ENCODE assay signal across 8 cellular contexts in the genomic region with DNA sequence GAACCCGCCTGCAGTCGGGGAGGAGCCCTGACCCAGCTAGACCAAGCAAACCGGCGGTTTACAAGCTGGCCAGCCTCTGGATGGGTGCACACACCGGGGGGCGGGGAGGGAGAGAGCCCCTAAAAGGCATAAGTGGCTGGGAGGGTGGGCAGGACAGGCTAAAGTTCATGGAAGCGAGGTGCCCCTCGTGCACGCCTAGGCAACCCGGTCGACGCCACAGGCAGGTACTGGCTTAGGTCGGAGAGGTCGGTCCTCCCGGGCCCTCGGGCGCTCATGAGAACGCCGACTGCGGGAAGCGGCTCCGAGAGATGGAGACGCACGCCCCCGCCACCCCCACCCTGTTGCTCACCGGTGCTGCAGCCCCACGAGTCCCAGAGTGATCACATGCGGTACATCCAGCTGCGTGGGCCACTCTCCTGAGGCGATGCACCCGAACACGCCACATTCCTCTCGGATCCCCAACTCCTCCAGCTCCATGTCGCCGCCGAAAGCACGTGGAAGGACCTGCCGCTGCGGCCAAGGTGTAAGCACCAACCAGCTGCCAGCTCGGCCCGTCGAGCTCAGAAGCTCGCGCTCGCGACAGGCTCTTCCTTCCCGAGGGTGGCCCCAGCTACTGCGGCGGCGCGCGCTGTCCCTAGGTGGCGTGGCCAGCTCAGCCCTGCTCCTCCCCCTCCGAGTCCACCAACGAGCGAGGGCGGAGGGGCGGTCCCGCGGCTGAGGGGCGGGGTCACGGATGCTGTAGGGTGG. TPM values are rescaled to one million over a fixed set of nuclear protein-coding genes. Genes with fewer than 3 reads are reported as not detected.
DNase-seq lines count a peak whose midpoint lies in the region; ATAC-seq and TF ChIP-seq lines count a peak whose summit lies in the region.

A gene (minus strand): TSS at position 615 of the 747 bp plus-strand sequence. CDS start 138 bp downstream, at position 477.

- H3K9me3 ChIP-seq in BE2C: no peaks in the 10 kb centered on the region
- no peaks in the 10 kb centered on the region for H3K9me3 ChIP-seq in colonic mucosa

- H3K27me3 ChIP-seq in BE2C: no peaks in the 10 kb centered on the region
- no peaks in the 10 kb centered on the region for H3K27me3 ChIP-seq in colonic mucosa

- peak; percentile 79 for ATAC-seq in HG03439 (IDR thresholded peaks at IDR 0.05; ENCODE audit: unreplicated experiment)

- H3K27ac ChIP-seq in colonic mucosa: peak within 1 kb of the TSS; percentile 98

- H3K9ac ChIP-seq in colonic mucosa (ENCODE audit: low read depth in 2 of 2, low read length in 2 of 2): peak within 1 kb of the TSS; percentile 82 to 83

- peak within 1 kb of the TSS; percentile 89 for H3K4me3 Mint-ChIP-seq in activated CD4-positive, alpha-beta T cell treated with anti-CD3 and anti-CD28 coated beads, Interleukin-2, amount 10 ng/mL, durations not matched to agents 24 days and 14 days

- intact Hi-C loops in activated CD4-positive, alpha-beta T cell treated with anti-CD3 and anti-CD28 coated beads, Interleukin-2, amount 10 ng/mL, durations not matched to agents 24 days and 14 days (cut with micrococcal nuclease): loop anchor here (1.0 to 5.0 kb wide), 6 partner anchors 20 to 1038 kb away; a partner anchor contains a TSS
- intact Hi-C loops in colonic mucosa (cut with DNase I): no loop called here

- H3K36me3 ChIP-seq in BE2C: no peaks in the 10 kb centered on the region; the same call in 1 of the 2 replicates
- no peaks in the 10 kb centered on the region for H3K36me3 ChIP-seq in colonic mucosa

- no peaks in the 10 kb centered on the region for H3K27me3 Mint-ChIP-seq in activated CD4-positive, alpha-beta T cell treated with anti-CD3 and anti-CD28 coated beads, Interleukin-2, amount 10 ng/mL, durations not matched to agents 24 days and 14 days

- H3K9me3 Mint-ChIP-seq in activated CD4-positive, alpha-beta T cell treated with anti-CD3 and anti-CD28 coated beads, Interleukin-2, amount 10 ng/mL, durations not matched to agents 24 days and 14 days: no peaks in the 10 kb centered on the region

- peaks cover 24% of the 10 kb centered on the region for H3K36me3 Mint-ChIP-seq in activated CD4-positive, alpha-beta T cell treated with anti-CD3 and anti-CD28 coated beads, Interleukin-2, amount 10 ng/mL, durations not matched to agents 24 days and 14 days (ENCODE audit: low read depth)

- H3K4me1 ChIP-seq in BE2C (no peaks in the 10 kb centered on the region), colonic mucosa (no peaks in the 10 kb centered on the region)

- peaks cover 39% of the 10 kb centered on the region for H3K4me1 Mint-ChIP-seq in activated CD4-positive, alpha-beta T cell treated with anti-CD3 and anti-CD28 coated beads, Interleukin-2, amount 10 ng/mL, durations not matched to agents 24 days and 14 days

- DNase-seq in BE2C: peak; percentile 99
- peak; percentile 95 for DNase-seq in NCI-H526 treated with DMSO at 0.1 percent for 48 hours (lab: John Stamatoyannopoulos, UW)
- peak; percentile 100 for DNase-seq in activated CD4-positive, alpha-beta T cell treated with anti-CD3 and anti-CD28 coated beads, Interleukin-2, amount 10 ng/mL, durations not matched to agents 24 days and 14 days
- DNase-seq in colonic mucosa: peak; percentile 99
- peak; percentile 99 for DNase-seq in left kidney (ENCODE audit: low read depth, low spot score)
- peak; percentile 98 for DNase-seq in stimulated activated CD4-positive, alpha-beta T cell treated with anti-CD3 and anti-CD28 coated beads, Interleukin-2, amount 100 ng/mL, for 48 hours

- peak; percentile 78 for TF ChIP-seq POLR2A in GM19193 (IDR thresholded peaks at IDR 0.05; ENCODE audit: extremely low read depth, insufficient read depth, insufficient read length)

- H3K4me3 ChIP-seq in BE2C (ENCODE audit: low read depth, low read length) (peak within 1 kb of the TSS; percentile 99), colonic mucosa (peak within 1 kb of the TSS; percentile 73)

- TF ChIP-seq CTCF in BE2C (IDR thresholded peaks at IDR 0.05; ENCODE audit: low read depth, low read length) (no peak), colonic mucosa (IDR thresholded peaks at IDR 0.05) (peak; percentile 13)

- peak within 1 kb of the TSS; percentile 95 for H3K27ac Mint-ChIP-seq in activated CD4-positive, alpha-beta T cell treated with anti-CD3 and anti-CD28 coated beads, Interleukin-2, amount 10 ng/mL, durations not matched to agents 24 days and 14 days

RNA-seq across cellular contexts. Expression of the gene that starts here (rescaled TPM):
- polyA plus RNA-seq in BE2C (2012; ENCODE audit: insufficient read depth, insufficient read length, low read depth): 45.8 TPM
- total RNA-seq in activated CD4-positive, alpha-beta T cell treated with anti-CD3 and anti-CD28 coated beads, Interleukin-2, amount 10 ng/mL, durations not matched to agents 24 days and 14 days: 60.8 and 63.6 TPM in 2 replicates
- total RNA-seq in colonic mucosa: 10 to 100 TPM in 1 of 2 donors, 1 to 10 TPM in 1; 7.4 to 15.3 TPM

Comparison
In these comparisons a context has a peak if more than half of its experiments do, and no peak if none do; other contexts are left out.
1. Peak in every context shown above with its lines: DNase-seq, ATAC-seq, H3K4me3 ChIP-seq and H3K27ac ChIP-seq.